Comparison of ENCODE assay signal across 8 cellular contexts in the genomic region with DNA sequence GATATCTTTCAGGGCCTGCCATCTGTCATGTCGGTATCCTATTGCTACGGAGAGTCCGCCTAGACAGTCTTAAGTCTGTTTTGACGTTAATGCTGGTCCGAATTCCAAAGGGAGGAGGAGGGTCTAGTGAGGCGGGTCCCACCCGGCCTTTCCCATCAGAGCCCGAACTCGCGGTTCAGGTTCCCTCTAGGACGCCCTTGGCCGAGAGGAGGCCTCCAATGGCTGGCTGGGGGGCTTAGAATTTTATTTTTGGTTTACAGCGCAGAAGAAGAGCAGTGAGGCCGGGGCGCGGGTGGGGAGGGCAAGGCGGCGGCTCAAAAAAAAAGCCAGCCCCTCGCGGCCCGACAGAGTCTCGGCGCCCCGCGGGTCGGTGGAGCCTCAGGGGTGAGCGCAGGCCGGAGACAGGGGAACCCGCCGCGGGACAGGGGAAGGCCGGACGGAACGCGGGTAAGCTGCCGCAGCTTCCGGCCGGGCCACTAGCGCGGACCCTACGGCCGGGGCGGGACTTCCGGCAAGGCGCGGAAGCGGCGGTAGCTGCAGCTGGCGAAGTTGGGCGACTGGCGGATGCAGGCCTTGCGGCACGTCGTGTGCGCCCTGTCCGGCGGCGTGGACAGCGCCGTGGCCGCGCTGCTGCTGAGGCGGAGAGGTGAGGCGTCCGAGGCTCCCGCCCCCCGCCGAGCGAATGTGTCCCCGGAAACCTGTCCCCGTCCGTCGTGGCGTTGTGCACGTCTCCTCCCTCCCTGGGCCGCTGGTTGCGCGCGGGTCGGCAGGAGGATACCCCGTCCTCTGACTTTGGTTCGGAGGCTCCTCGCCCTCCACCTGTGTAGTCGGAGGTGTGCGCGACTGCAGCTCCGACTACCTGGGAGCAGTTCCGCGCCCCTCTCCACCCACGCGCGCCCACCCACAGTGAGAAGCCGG. TPM values are rescaled to one million over a fixed set of nuclear protein-coding genes. Genes with fewer than 3 reads are reported as not detected.
DNase-seq lines count a peak whose midpoint lies in the region; ATAC-seq and TF ChIP-seq lines count a peak whose summit lies in the region.

A gene with protein sequence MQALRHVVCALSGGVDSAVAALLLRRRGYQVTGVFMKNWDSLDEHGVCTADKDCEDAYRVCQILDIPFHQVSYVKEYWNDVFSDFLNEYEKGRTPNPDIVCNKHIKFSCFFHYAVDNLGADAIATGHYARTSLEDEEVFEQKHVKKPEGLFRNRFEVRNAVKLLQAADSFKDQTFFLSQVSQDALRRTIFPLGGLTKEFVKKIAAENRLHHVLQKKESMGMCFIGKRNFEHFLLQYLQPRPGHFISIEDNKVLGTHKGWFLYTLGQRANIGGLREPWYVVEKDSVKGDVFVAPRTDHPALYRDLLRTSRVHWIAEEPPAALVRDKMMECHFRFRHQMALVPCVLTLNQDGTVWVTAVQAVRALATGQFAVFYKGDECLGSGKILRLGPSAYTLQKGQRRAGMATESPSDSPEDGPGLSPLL (plus strand): TSS at position 514 of the 918 bp plus-strand sequence. CDS start 51 bp downstream, at position 565.

- peaks cover 55% of the 10 kb centered on the region for H3K36me3 ChIP-seq in BE2C
- peaks cover 58% of the 10 kb centered on the region for H3K36me3 ChIP-seq in mesodermal cell (ENCODE audit: control insufficient read depth, insufficient read depth, low read length)

- peak within 1 kb of the TSS; percentile 87 for H3K27ac Mint-ChIP-seq in activated CD8-positive, alpha-beta memory T cell treated with anti-CD3 and anti-CD28 coated beads, Interleukin-2, amount 10 ng/mL, durations not matched to agents 7 days and 5 days

- DNase-seq in BE2C = peak; percentile 90
- DNase-seq in GM19238 (ENCODE audit: insufficient read length, low spot score) = peak; percentile 98
- peak; percentile 77 for DNase-seq in NOMO-1 treated with DMSO at 0.1 percent for 48 hours (lab: John Stamatoyannopoulos, UW; ENCODE audit: unreplicated experiment)
- DNase-seq in activated CD8-positive, alpha-beta memory T cell treated with anti-CD3 and anti-CD28 coated beads, Interleukin-2, amount 10 ng/mL, durations not matched to agents 7 days and 5 days = peak; percentile 83
- DNase-seq in stimulated activated CD8-positive, alpha-beta memory T cell treated with anti-CD3 and anti-CD28 coated beads, Interleukin-15, amount 100 ng/mL, for 24 hours (ENCODE audit: low read depth) = peak; percentile 60

- peak within 1 kb of the TSS; percentile 72 for H3K27ac ChIP-seq in mesodermal cell (ENCODE audit: low read depth, low read length, severe bottlenecking)

- in situ Hi-C loops in endometrial microvascular endothelial cells (cut with HindIII; ENCODE audit: inconsistent ontology term, low pct_unique_long_range_greater_than_20kb, low sequenced_read_pairs) = loop anchor here (25.0 kb wide), 1 partner anchor 198 kb away; no protein-coding TSS in a partner anchor

- H3K4me3 Mint-ChIP-seq in activated CD8-positive, alpha-beta memory T cell treated with anti-CD3 and anti-CD28 coated beads, Interleukin-2, amount 10 ng/mL, durations not matched to agents 7 days and 5 days = peak within 1 kb of the TSS; percentile 96

- peaks cover 26% of the 10 kb centered on the region for H3K4me1 Mint-ChIP-seq in activated CD8-positive, alpha-beta memory T cell treated with anti-CD3 and anti-CD28 coated beads, Interleukin-2, amount 10 ng/mL, durations not matched to agents 7 days and 5 days

- ATAC-seq in HG03460 (IDR thresholded peaks at IDR 0.05; ENCODE audit: unreplicated experiment) = peak; percentile 84
- peak; percentile 93 for ATAC-seq in activated CD8-positive, alpha-beta memory T cell treated with anti-CD3 and anti-CD28 coated beads, Interleukin-2, amount 10 ng/mL, durations not matched to agents 7 days and 5 days

- H3K4me3 ChIP-seq in BE2C (ENCODE audit: low read depth, low read length) (peak within 1 kb of the TSS; percentile 95), mesodermal cell (ENCODE audit: extremely low read depth, insufficient read depth, low read length, poor library complexity, severe bottlenecking) (peak within 1 kb of the TSS; percentile 92)

- peaks cover 40% of the 10 kb centered on the region for H3K36me3 Mint-ChIP-seq in activated CD8-positive, alpha-beta memory T cell treated with anti-CD3 and anti-CD28 coated beads, Interleukin-2, amount 10 ng/mL, durations not matched to agents 7 days and 5 days

- WGBS in mesodermal cell (ENCODE audit: insufficient coverage in 2 of 2), 2 experiments = 1 to 2% methylated on average over 68 to 74 of the region's 93 CpGs

- no peaks in the 10 kb centered on the region for H3K9me3 Mint-ChIP-seq in activated CD8-positive, alpha-beta memory T cell treated with anti-CD3 and anti-CD28 coated beads, Interleukin-2, amount 10 ng/mL, durations not matched to agents 7 days and 5 days (ENCODE audit: low read depth)

- H3K27me3 Mint-ChIP-seq in activated CD8-positive, alpha-beta memory T cell treated with anti-CD3 and anti-CD28 coated beads, Interleukin-2, amount 10 ng/mL, durations not matched to agents 7 days and 5 days = no peaks in the 10 kb centered on the region

- H3K9me3 ChIP-seq in BE2C (no peaks in the 10 kb centered on the region), mesodermal cell (ENCODE audit: control insufficient read depth, low read length) (no peaks in the 10 kb centered on the region)

- CTCF ChIA-PET in activated CD8-positive, alpha-beta memory T cell treated with anti-CD3 and anti-CD28 coated beads, Interleukin-2, amount 10 ng/mL, durations not matched to agents 7 days and 5 days (lab: Charles Lee) = interaction anchor here (0.7 to 3.1 kb wide), 7 partner anchors 14 to 329 kb away, joined by 3 to 12 read pairs (median 4); a partner anchor contains a TSS

- no peaks in the 10 kb centered on the region for H3K27me3 ChIP-seq in BE2C

- TF ChIP-seq CTCF in BE2C (IDR thresholded peaks at IDR 0.05; ENCODE audit: low read depth, low read length) = no peak

- H3K4me1 ChIP-seq in BE2C (no peaks in the 10 kb centered on the region), mesodermal cell (ENCODE audit: control insufficient read depth, insufficient read depth, low read length, poor library complexity, severe bottlenecking) (no peaks in the 10 kb centered on the region)

RNA-seq across cellular contexts. Expression of the gene that starts here (rescaled TPM):
- polyA plus RNA-seq in BE2C (2012; ENCODE audit: insufficient read depth, insufficient read length, low read depth) = 142 TPM
- total RNA-seq in activated CD8-positive, alpha-beta memory T cell treated with anti-CD3 and anti-CD28 coated beads, Interleukin-2, amount 10 ng/mL, durations not matched to agents 7 days and 5 days = 10 to 100 TPM; 86.7 to 89.1 TPM
- total RNA-seq in endometrial microvascular endothelial cells (ENCODE audit: inconsistent ontology term) = 43.3 TPM
- 40.8 TPM for polyA plus RNA-seq in mesodermal cell (2013, experiment 1 of 2)
- polyA plus RNA-seq in mesodermal cell (2013, experiment 2 of 2) = 36.4 TPM

Comparison
In these comparisons a context has a peak if more than half of its experiments do, and no peak if none do; other contexts are left out.
1. Peak in every context shown above with its lines: DNase-seq, ATAC-seq, H3K4me3 ChIP-seq and H3K27ac ChIP-seq.